Comparison of ENCODE assay signal across 1 cellular context in genomic region chr3:10334461-10334860, GRCh38.
TF ChIP-seq lines count a peak whose summit lies in the region.

No MANE protein-coding gene starts in this region.

TF ChIP-seq in IMR-90, 13 proteins besides CTCF, POLR2A, EP300 and RAD21:
- no peak for TF ChIP-seq RCOR1 (IDR thresholded peaks at IDR 0.05; ENCODE audit: insufficient replicate concordance, low read length)
- TF ChIP-seq RFX5 (IDR thresholded peaks at IDR 0.05; ENCODE audit: low read depth, low read length), result no peak
- TF ChIP-seq NFE2L2 (IDR thresholded peaks at IDR 0.05; ENCODE audit: low read depth, low read length), result no peak
- no peak for TF ChIP-seq MAZ (IDR thresholded peaks at IDR 0.05; ENCODE audit: borderline replicate concordance, low read depth, low read length)
- TF ChIP-seq FOS (IDR thresholded peaks at IDR 0.05; ENCODE audit: low read depth, low read length), result no peak
